Comparison of ENCODE assay signal across 17 cellular contexts in the genomic region with DNA sequence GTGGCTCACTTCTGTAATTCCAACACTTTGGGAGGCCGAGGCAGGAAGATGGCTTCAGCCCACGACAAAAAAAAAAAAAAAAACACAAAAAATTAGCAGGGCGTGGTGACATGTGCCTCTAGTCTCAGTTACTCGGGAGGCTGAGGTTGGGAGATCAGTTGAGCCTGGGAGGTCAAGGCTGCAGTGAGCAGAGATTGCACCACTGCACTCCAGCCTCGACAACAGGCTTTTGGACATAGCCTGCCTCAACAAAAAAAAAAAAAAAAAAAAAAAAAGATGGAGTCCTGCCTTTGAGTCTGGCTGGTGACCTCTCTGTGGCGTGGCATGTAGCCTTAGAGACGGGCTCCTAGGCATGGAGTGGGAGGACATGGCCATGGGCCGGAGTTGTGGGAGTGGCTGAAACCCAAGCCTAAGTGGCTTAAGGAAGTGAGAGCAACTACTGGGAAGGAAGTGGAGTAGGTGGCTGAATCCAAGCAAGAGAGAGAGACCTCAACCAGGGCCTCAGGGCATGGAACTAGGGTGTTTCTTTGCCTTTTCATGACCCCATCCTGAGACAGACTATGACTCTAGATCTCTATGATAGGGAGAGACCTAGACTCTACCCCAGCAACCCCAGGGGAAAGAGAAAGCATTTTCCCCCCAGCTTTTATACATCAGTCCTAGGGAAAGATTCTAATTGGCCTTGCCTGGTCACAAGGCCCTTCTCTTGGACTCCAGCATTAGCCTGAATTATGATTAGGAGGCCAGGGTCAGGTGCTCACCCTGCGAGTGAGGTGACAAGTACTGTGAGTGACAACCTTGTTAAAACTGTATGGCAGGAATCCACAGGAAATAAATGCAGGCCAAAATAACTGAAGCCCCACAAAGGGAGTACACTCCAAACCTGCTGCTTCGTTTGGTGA. TPM values are rescaled to one million over a fixed set of nuclear protein-coding genes. Genes with fewer than 3 reads are reported as not detected.
A peak's percentile ranks its signal among the peaks of the same experiment; 100 is the strongest.
DNase-seq lines count a peak whose midpoint lies in the region; ATAC-seq and TF ChIP-seq lines count a peak whose summit lies in the region.
"Had no signal": no experiment of that assay in that cellular context is flagged by ENCODE, and none has a peak within 500 bp of the region (broad histone marks: within the 10 kb centered on the region; RNA-seq: fewer than 3 reads in every experiment).

No MANE protein-coding gene starts in this region.

- BruUV-seq in IMR-90 (replicated peaks; lab: Mats Ljungman, UMichigan) (no TSS peak), PC-9 (replicated peaks; lab: Mats Ljungman, UMichigan) (no TSS peak)

- H3K9ac ChIP-seq in IMR-90 (ENCODE audit: low read depth, low read length), result no peak overlapping the region

- in situ Hi-C loops in IMR-90 (cut with MboI; ENCODE audit: low sequenced_read_pairs), result no loop called here

- no peak overlapping the region for H2BK20ac ChIP-seq in IMR-90 (ENCODE audit: low read depth, low read length)

- H3K36me3 Mint-ChIP-seq in progenitor cell of endocrine pancreas (ENCODE audit: insufficient read depth), result no peaks in the 10 kb centered on the region
- H3K36me3 Mint-ChIP-seq: activated naive CD8-positive, alpha-beta T cell treated with anti-CD3 and anti-CD28 coated beads for 36 hours had no signal

- H3K4me3 ChIP-seq in IMR-90 (ENCODE audit: insufficient read depth, low read depth, low read length), result no peak overlapping the region
- H3K4me3 ChIP-seq in PC-9, result no peak overlapping the region
- H3K4me3 ChIP-seq in left ventricle myocardium inferior, result no peak overlapping the region
- H3K4me3 ChIP-seq in foreskin fibroblast (ENCODE audit: low read depth in 1 of 2, low read length in 2 of 2), result no peak overlapping the region
- H3K4me3 ChIP-seq in sigmoid colon, result no peak overlapping the region
- H3K4me3 ChIP-seq: suprapubic skin had no signal

- no peaks in the 10 kb centered on the region for H3K9me3 ChIP-seq in IMR-90 (ENCODE audit: control insufficient read depth, insufficient read depth, low read length)
- no peaks in the 10 kb centered on the region for H3K9me3 ChIP-seq in PC-9 (ENCODE audit: insufficient read depth, low read depth)
- no peaks in the 10 kb centered on the region for H3K9me3 ChIP-seq in left ventricle myocardium inferior (replicated peaks)
- H3K9me3 ChIP-seq in sigmoid colon, result no peaks in the 10 kb centered on the region
- H3K9me3 ChIP-seq: suprapubic skin had no signal

- 100% methylated on average over 2 of the region's 10 CpGs; no CpG with 5 or more reads in 1 of the 2 experiments for WGBS in IMR-90 (ENCODE audit: extremely low coverage in 2 of 2, insufficient read length in 1 of 2), 2 experiments
- WGBS in sigmoid colon, 2 donors, result 87 to 89% methylated on average over 10 of the region's 10 CpGs

- no peak for TF ChIP-seq EP300 in sigmoid colon (IDR thresholded peaks at IDR 0.05)

- CTCF ChIA-PET in IMR-90 (lab: Yijun Ruan, JAX), result no interaction called here
- CTCF ChIA-PET in PC-9 (lab: Charles Lee), result no interaction called here

- peaks cover 83% of the 10 kb centered on the region for H3K79me2 ChIP-seq in PC-9 (ENCODE audit: low read depth)

- no peak for TF ChIP-seq RAD21 in IMR-90 (IDR thresholded peaks at IDR 0.05; ENCODE audit: low read length)

- TF ChIP-seq CTCF in IMR-90 (conservative IDR thresholded peaks at IDR 0.05; ENCODE audit: low read depth, low read length) (no peak), PC-9 (conservative IDR thresholded peaks at IDR 0.05) (no peak), left ventricle myocardium inferior (IDR thresholded peaks at IDR 0.05; ENCODE audit: borderline replicate concordance) (no peak), progenitor cell of endocrine pancreas (IDR thresholded peaks at IDR 0.05; ENCODE audit: unreplicated experiment) (no peak), foreskin fibroblast (IDR thresholded peaks at IDR 0.05; ENCODE audit: low read depth, low read length) (no peak), sigmoid colon (IDR thresholded peaks at IDR 0.05) (no peak)

- no peaks in the 10 kb centered on the region for H3K9me3 Mint-ChIP-seq in progenitor cell of endocrine pancreas (ENCODE audit: low read depth)
- H3K9me3 Mint-ChIP-seq: activated CD4-positive, alpha-beta T cell treated with anti-CD3 and anti-CD28 coated beads, Interleukin-2, amount 10 ng/mL, durations not matched to agents 7 days and 5 days; activated naive CD8-positive, alpha-beta T cell treated with anti-CD3 and anti-CD28 coated beads for 36 hours; nephron progenitor cell had no signal

- peaks cover 14% of the 10 kb centered on the region for H3K4me1 ChIP-seq in IMR-90 (ENCODE audit: control insufficient read depth, insufficient read depth, low read length)
- peaks cover 83% of the 10 kb centered on the region for H3K4me1 ChIP-seq in PC-9 (replicated peaks; ENCODE audit: insufficient read depth)
- H3K4me1 ChIP-seq in left ventricle myocardium inferior, result peaks cover 68% of the 10 kb centered on the region
- H3K4me1 ChIP-seq in sigmoid colon, result no peaks in the 10 kb centered on the region

- H4K20me1 ChIP-seq in IMR-90 (ENCODE audit: insufficient read depth, low read length) (no peaks in the 10 kb centered on the region), PC-9 (ENCODE audit: insufficient read depth) (no peaks in the 10 kb centered on the region)

- no peak overlapping the region for H4K91ac ChIP-seq in IMR-90 (ENCODE audit: insufficient read depth, low read depth, low read length)

- intact Hi-C loops in IMR-90 (cut with micrococcal nuclease) (no loop called here), PC-9 (cut with micrococcal nuclease; ENCODE audit: unreplicated experiment) (loop anchor here (2.0 kb wide), 1 partner anchor 49 kb away; no protein-coding TSS in a partner anchor), left ventricle myocardium inferior (cut with micrococcal nuclease) (no loop called here), sigmoid colon (cut with DNase I) (no loop called here)

- H3K27me3 ChIP-seq in IMR-90 (ENCODE audit: control insufficient read depth, insufficient read depth, low read length), result no peaks in the 10 kb centered on the region
- no peaks in the 10 kb centered on the region for H3K27me3 ChIP-seq in PC-9 (ENCODE audit: insufficient read depth, low read depth)
- H3K27me3 ChIP-seq in left ventricle myocardium inferior (ENCODE audit: low read depth), result no peaks in the 10 kb centered on the region
- H3K27me3 ChIP-seq in sigmoid colon, result no peaks in the 10 kb centered on the region
- H3K27me3 ChIP-seq: suprapubic skin had no signal

- H2BK5ac ChIP-seq in IMR-90 (ENCODE audit: low read depth, low read length, poor library complexity, severe bottlenecking), result no peak overlapping the region

- no peak overlapping the region for H2BK15ac ChIP-seq in IMR-90 (ENCODE audit: low read depth, low read length)

- H3K27me3 Mint-ChIP-seq in progenitor cell of endocrine pancreas, result peaks cover 4% of the 10 kb centered on the region
- H3K27me3 Mint-ChIP-seq: activated CD4-positive, alpha-beta T cell treated with anti-CD3 and anti-CD28 coated beads, Interleukin-2, amount 10 ng/mL, durations not matched to agents 7 days and 5 days had no signal

- H3K79me1 ChIP-seq in IMR-90 (ENCODE audit: low read depth in 1 of 2, low read length in 2 of 2), result peaks cover 18 to 60% of the 10 kb centered on the region in 2 experiments; a peak in 3 of 4 replicates

- no peaks in the 10 kb centered on the region for H3K36me3 ChIP-seq in IMR-90 (ENCODE audit: control insufficient read depth, insufficient read depth, low read length)
- 0 out of 2 replicates have a peak, but pooled peaks cover 5% of the 10 kb centered on the region for H3K36me3 ChIP-seq in PC-9 (ENCODE audit: low read depth)
- no peaks in the 10 kb centered on the region for H3K36me3 ChIP-seq in left ventricle myocardium inferior
- no peaks in the 10 kb centered on the region for H3K36me3 ChIP-seq in sigmoid colon
- H3K36me3 ChIP-seq: suprapubic skin had no signal

- no peak overlapping the region for H3K18ac ChIP-seq in IMR-90 (ENCODE audit: low read depth, low read length)

- H4K8ac ChIP-seq in IMR-90 (ENCODE audit: low read depth in 2 of 2, low read length in 2 of 2), result no peak overlapping the region

- no peak for ATAC-seq in IMR-90 (ENCODE audit: low read depth)

- no peak overlapping the region for H2BK120ac ChIP-seq in IMR-90 (ENCODE audit: low read depth, low read length)

- H3K14ac ChIP-seq in IMR-90 (replicated peaks; ENCODE audit: low read depth, low read length), result no peak overlapping the region

- H3K23ac ChIP-seq in IMR-90 (ENCODE audit: low read depth, low read length), result no peak overlapping the region; the same call in 1 of the 2 replicates

- dilution Hi-C loops in IMR-90 (cut with HindIII; ENCODE audit: low sequenced_read_pairs, unreplicated experiment), result no loop called here

- H4K5ac ChIP-seq in IMR-90 (ENCODE audit: low read depth, low read length), result no peak overlapping the region

- H2AK5ac ChIP-seq in IMR-90 (ENCODE audit: low read depth, low read length), result no peak overlapping the region

- no peak overlapping the region for H2AK9ac ChIP-seq in IMR-90 (replicated peaks; ENCODE audit: low read depth, low read length, poor library complexity)

- no peak overlapping the region for H3K27ac ChIP-seq in IMR-90 (ENCODE audit: insufficient read depth, low read length)
- H3K27ac ChIP-seq in PC-9, result peak overlapping the region; percentile 97
- peak overlapping the region; percentile 44 for H3K27ac ChIP-seq in left ventricle myocardium inferior (replicated peaks)
- H3K27ac ChIP-seq in sigmoid colon, result no peak overlapping the region
- H3K27ac ChIP-seq: suprapubic skin had no signal

- H3K4me1 Mint-ChIP-seq in progenitor cell of endocrine pancreas (ENCODE audit: low read depth), result peaks cover 1% of the 10 kb centered on the region
- H3K4me1 Mint-ChIP-seq: activated naive CD8-positive, alpha-beta T cell treated with anti-CD3 and anti-CD28 coated beads for 36 hours had no signal

- peak overlapping the region; percentile 57 for H3K27ac Mint-ChIP-seq in progenitor cell of endocrine pancreas
- H3K27ac Mint-ChIP-seq: activated CD4-positive, alpha-beta T cell treated with anti-CD3 and anti-CD28 coated beads, Interleukin-2, amount 10 ng/mL, durations not matched to agents 7 days and 5 days; activated naive CD8-positive, alpha-beta T cell treated with anti-CD3 and anti-CD28 coated beads for 36 hours had no signal

- no peak for DNase-seq in IMR-90
- peak; percentile 51 to 78 for DNase-seq in PC-9
- DNase-seq in left ventricle myocardium inferior, result no peak
- DNase-seq in progenitor cell of endocrine pancreas (ENCODE audit: low spot score, unreplicated experiment), result no peak
- no peak for DNase-seq in NCI-H1092 treated with DMSO at 0.1 percent for 48 hours (lab: John Stamatoyannopoulos, UW)
- no peak for DNase-seq in foreskin fibroblast
- DNase-seq in sigmoid colon, result no peak
- DNase-seq: activated CD4-positive, alpha-beta T cell treated with anti-CD3 and anti-CD28 coated beads, Interleukin-2, amount 10 ng/mL, durations not matched to agents 7 days and 5 days; activated naive CD8-positive, alpha-beta T cell treated with anti-CD3 and anti-CD28 coated beads for 36 hours; activated T-cell treated with anti-CD3 and anti-CD28 coated beads, Interleukin-2, amount 50 U/mL, for 1 hour; NCI-H2107; NCI-H748 treated with DMSO at 0.1 percent for 48 hours; nephron progenitor cell; SHP77 treated with DMSO at 0.1 percent for 48 hours; stimulated activated CD4-positive, alpha-beta T cell treated with anti-CD3 and anti-CD28 coated beads, Interleukin-2, amount 100 ng/mL, for 24 hours; T-helper 9 cell had no signal

- H3F3A ChIP-seq in PC-9 (ENCODE audit: insufficient read depth, low read depth), result peaks cover 74% of the 10 kb centered on the region

- H3K9me2 ChIP-seq in PC-9 (ENCODE audit: insufficient read depth), result no peaks in the 10 kb centered on the region

- H3K56ac ChIP-seq in IMR-90 (ENCODE audit: extremely low read depth, insufficient read depth, low read length), result no peak overlapping the region

- H3K4me2 ChIP-seq in IMR-90 (ENCODE audit: low read depth, low read length), result no peak overlapping the region
- H3K4me2 ChIP-seq in PC-9, result peak overlapping the region; percentile 58

- no peak overlapping the region for H3K4me3 Mint-ChIP-seq in progenitor cell of endocrine pancreas (ENCODE audit: low read depth)
- H3K4me3 Mint-ChIP-seq: activated CD4-positive, alpha-beta T cell treated with anti-CD3 and anti-CD28 coated beads, Interleukin-2, amount 10 ng/mL, durations not matched to agents 7 days and 5 days; activated naive CD8-positive, alpha-beta T cell treated with anti-CD3 and anti-CD28 coated beads for 36 hours; nephron progenitor cell had no signal

- H2AFZ ChIP-seq in IMR-90 (replicated peaks; ENCODE audit: low read length, poor library complexity) (no peak overlapping the region), PC-9 (no peak overlapping the region)

- 0 out of 2 replicates have a peak overlapping the region, but pooled peaks have one; percentile 8 for H3K4ac ChIP-seq in IMR-90 (ENCODE audit: low read depth, low read length)

- TF ChIP-seq POLR2A in IMR-90 (IDR thresholded peaks at IDR 0.05; ENCODE audit: low read depth, low read length), result no peak
- no peak for TF ChIP-seq POLR2A in sigmoid colon (IDR thresholded peaks at IDR 0.05)

- H3K9me1 ChIP-seq in IMR-90 (ENCODE audit: insufficient read depth, low read length), result peaks cover 6% of the 10 kb centered on the region

- POLR2A ChIA-PET in IMR-90 (lab: Charles Lee; ENCODE audit: unreplicated experiment), result no interaction called here
- POLR2A ChIA-PET in PC-9 (lab: Charles Lee; ENCODE audit: unreplicated experiment), result no interaction called here

RNA-seq across cellular contexts. Expression of a gene that starts 34.2 kb away (rescaled TPM):
- total RNA-seq in IMR-90 (2012; rRNA removed) (5.2 and 5.6 TPM in 2 replicates), PC-9 (2021) (38.3 and 41.2 TPM in 2 replicates), left ventricle myocardium inferior (51.0 TPM), progenitor cell of endocrine pancreas (0.84 and 1.00 TPM in 2 replicates), sigmoid colon (10 to 100 TPM; 14.2 to 23.8 (median 20.3) TPM)
- polyA plus RNA-seq in IMR-90 (2012; rRNA removed) (14.8 and 16.0 TPM in 2 replicates), sigmoid colon (10 to 100 TPM; 23.2 to 53.9 (median 40.2) TPM)
- polyA plus RNA-seq in IMR-90 (2012; cell fraction: cytosol; rRNA removed), result 12.8 and 30.1 TPM in 2 replicates
- 40.4 and 69.1 TPM in 2 replicates for polyA plus RNA-seq in IMR-90 (2012; cell fraction: nucleus; rRNA removed; ENCODE audit: low replicate concordance)

Comparison
In these comparisons a context has a peak if more than half of its experiments do, and no peak if none do; other contexts are left out.
1. DNase-seq: peak in PC-9 (2 of 2); none in IMR-90 (single experiment), left ventricle myocardium inferior (single experiment), progenitor cell of endocrine pancreas (single experiment), NCI-H1092 treated with DMSO at 0.1 percent for 48 hours (single experiment), foreskin fibroblast (0 of 2) and sigmoid colon (single experiment).
2. H3K27ac ChIP-seq: peak in PC-9 (single experiment) and left ventricle myocardium inferior (single experiment); none in IMR-90 (single experiment) and sigmoid colon (0 of 4).